ENCODE assay signal across 20 cellular contexts in the genomic region with DNA sequence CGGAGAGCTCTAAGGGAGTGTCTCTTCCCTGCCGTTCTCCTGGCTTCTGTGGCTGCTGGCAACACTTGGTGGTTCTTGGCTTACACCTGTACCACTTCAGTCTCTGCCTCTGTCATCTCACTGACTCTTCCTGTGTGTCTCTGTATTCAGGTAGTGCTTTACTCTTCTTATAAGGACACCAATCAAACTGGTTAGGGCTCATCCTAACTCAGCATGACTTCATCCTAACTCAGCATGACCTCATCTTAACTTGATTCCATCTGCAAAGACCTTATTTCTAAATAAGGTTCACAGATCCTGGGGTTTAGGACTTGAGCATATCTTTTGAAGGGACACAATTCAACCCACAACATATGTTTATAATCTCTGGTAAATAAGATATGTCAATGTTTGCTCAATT. TPM values are rescaled to one million over a fixed set of nuclear protein-coding genes. Genes with fewer than 3 reads are reported as not detected.
DNase-seq lines count a peak whose midpoint lies in the region; ATAC-seq and TF ChIP-seq lines count a peak whose summit lies in the region.
"Had no signal": no experiment of that assay in that cellular context is flagged by ENCODE, and none has a peak within 500 bp of the region (broad histone marks: within the 10 kb centered on the region; RNA-seq: fewer than 3 reads in every experiment).

No MANE protein-coding gene starts in this region.

- no peaks in the 10 kb centered on the region for H3K36me3 Mint-ChIP-seq in WTC11
- H3K36me3 Mint-ChIP-seq: CD4-positive, alpha-beta memory T cell had no signal

- no peaks in the 10 kb centered on the region for H3K9me3 Mint-ChIP-seq in WTC11
- H3K9me3 Mint-ChIP-seq: CD4-positive, alpha-beta memory T cell had no signal

- H3K27me3 ChIP-seq in H7 (ENCODE audit: control insufficient read depth, insufficient read depth, low read length) = no peaks in the 10 kb centered on the region
- H3K27me3 ChIP-seq: BLaER1 had no signal

- no peak overlapping the region for H3K27ac Mint-ChIP-seq in WTC11
- H3K27ac Mint-ChIP-seq: CD4-positive, alpha-beta memory T cell had no signal

- peak; percentile 85 for DNase-seq in DMS53 (lab: John Stamatoyannopoulos, UW)
- DNase-seq in H7 = peak; percentile 10
- DNase-seq in WTC11 (ENCODE audit: low spot score) = no peak
- peak; percentile 23 for DNase-seq in iPS DF 19.7 (ENCODE audit: low read depth, low spot score)
- DNase-seq in stimulated activated CD4-positive, alpha-beta T cell treated with anti-CD3 and anti-CD28 coated beads, Interleukin-2, amount 100 ng/mL, for 48 hours = no peak
- no peak for DNase-seq in NCI-H526 (lab: John Stamatoyannopoulos, UW)
- DNase-seq in activated CD8-positive, alpha-beta memory T cell treated with anti-CD3 and anti-CD28 coated beads for 24 hours = no peak
- DNase-seq in NCI-H2196 (lab: John Stamatoyannopoulos, UW; ENCODE audit: unreplicated experiment) = no peak
- DNase-seq: Calu3; CD4-positive, alpha-beta memory T cell; DMS79; HCEC 1CT; KG1; NCI-H1417 treated with DMSO at 0.1 percent for 48 hours; NCI-H2029; NCI-H2171 treated with DMSO at 0.1 percent for 48 hours; NCI-H446 treated with DMSO at 0.1 percent for 48 hours; Right ventricle myocardium superior; SW 1271 had no signal

- POLR2A ChIA-PET in WTC11 (lab: Charles Lee) = interaction anchor here (0.6 kb wide), 1 partner anchor 9 kb away, joined by 11 read pairs; no protein-coding TSS in a partner anchor

- peaks cover 6% of the 10 kb centered on the region for H3K4me1 Mint-ChIP-seq in WTC11
- H3K4me1 Mint-ChIP-seq: CD4-positive, alpha-beta memory T cell had no signal

- CTCF ChIA-PET in WTC11 (lab: Charles Lee) = no interaction called here

- H3K4me3 Mint-ChIP-seq in WTC11 = no peak overlapping the region
- H3K4me3 Mint-ChIP-seq: CD4-positive, alpha-beta memory T cell had no signal

- no peaks in the 10 kb centered on the region for H3K27me3 Mint-ChIP-seq in WTC11 (ENCODE audit: low read depth)

- H3K36me3 ChIP-seq in H7 (replicated peaks; ENCODE audit: control insufficient read depth, insufficient read depth, low read length) = no peaks in the 10 kb centered on the region
- H3K36me3 ChIP-seq: BLaER1 had no signal

- no peak for TF ChIP-seq CTCF in WTC11 (IDR thresholded peaks at IDR 0.05)

- peak; percentile 66 for ATAC-seq in WTC11

- H3K4me3 ChIP-seq in H7 (ENCODE audit: insufficient read depth, low read depth, low read length) = no peak overlapping the region
- H3K4me3 ChIP-seq: BLaER1 had no signal

TF ChIP-seq in WTC11, 78 proteins besides CTCF, POLR2A, EP300 and RAD21:
- TF ChIP-seq NFATC4 (CRISPR knock-in tag; IDR thresholded peaks at IDR 0.05) (no peak), NFYB (CRISPR knock-in tag; conservative IDR thresholded peaks at IDR 0.05; ENCODE audit: low read depth) (no peak), CREB1 (CRISPR knock-in tag; IDR thresholded peaks at IDR 0.05) (no peak), ESRRA (CRISPR knock-in tag; IDR thresholded peaks at IDR 0.05; ENCODE audit: borderline replicate concordance) (no peak), HMGA2 (CRISPR knock-in tag; IDR thresholded peaks at IDR 0.05) (no peak), MXD4 (CRISPR knock-in tag; IDR thresholded peaks at IDR 0.05; ENCODE audit: borderline replicate concordance) (no peak), OVOL2 (CRISPR knock-in tag; IDR thresholded peaks at IDR 0.05; ENCODE audit: borderline replicate concordance) (no peak), ATF1 (CRISPR knock-in tag; IDR thresholded peaks at IDR 0.05) (no peak), KAT7 (CRISPR knock-in tag; IDR thresholded peaks at IDR 0.05; ENCODE audit: borderline replicate concordance) (no peak), SP1 (CRISPR knock-in tag; conservative IDR thresholded peaks at IDR 0.05) (no peak)
- TF ChIP-seq, protein P1, sequence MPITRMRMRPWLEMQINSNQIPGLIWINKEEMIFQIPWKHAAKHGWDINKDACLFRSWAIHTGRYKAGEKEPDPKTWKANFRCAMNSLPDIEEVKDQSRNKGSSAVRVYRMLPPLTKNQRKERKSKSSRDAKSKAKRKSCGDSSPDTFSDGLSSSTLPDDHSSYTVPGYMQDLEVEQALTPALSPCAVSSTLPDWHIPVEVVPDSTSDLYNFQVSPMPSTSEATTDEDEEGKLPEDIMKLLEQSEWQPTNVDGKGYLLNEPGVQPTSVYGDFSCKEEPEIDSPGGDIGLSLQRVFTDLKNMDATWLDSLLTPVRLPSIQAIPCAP (CRISPR knock-in tag; IDR thresholded peaks at IDR 0.05) = no peak
- TF ChIP-seq, protein P2, sequence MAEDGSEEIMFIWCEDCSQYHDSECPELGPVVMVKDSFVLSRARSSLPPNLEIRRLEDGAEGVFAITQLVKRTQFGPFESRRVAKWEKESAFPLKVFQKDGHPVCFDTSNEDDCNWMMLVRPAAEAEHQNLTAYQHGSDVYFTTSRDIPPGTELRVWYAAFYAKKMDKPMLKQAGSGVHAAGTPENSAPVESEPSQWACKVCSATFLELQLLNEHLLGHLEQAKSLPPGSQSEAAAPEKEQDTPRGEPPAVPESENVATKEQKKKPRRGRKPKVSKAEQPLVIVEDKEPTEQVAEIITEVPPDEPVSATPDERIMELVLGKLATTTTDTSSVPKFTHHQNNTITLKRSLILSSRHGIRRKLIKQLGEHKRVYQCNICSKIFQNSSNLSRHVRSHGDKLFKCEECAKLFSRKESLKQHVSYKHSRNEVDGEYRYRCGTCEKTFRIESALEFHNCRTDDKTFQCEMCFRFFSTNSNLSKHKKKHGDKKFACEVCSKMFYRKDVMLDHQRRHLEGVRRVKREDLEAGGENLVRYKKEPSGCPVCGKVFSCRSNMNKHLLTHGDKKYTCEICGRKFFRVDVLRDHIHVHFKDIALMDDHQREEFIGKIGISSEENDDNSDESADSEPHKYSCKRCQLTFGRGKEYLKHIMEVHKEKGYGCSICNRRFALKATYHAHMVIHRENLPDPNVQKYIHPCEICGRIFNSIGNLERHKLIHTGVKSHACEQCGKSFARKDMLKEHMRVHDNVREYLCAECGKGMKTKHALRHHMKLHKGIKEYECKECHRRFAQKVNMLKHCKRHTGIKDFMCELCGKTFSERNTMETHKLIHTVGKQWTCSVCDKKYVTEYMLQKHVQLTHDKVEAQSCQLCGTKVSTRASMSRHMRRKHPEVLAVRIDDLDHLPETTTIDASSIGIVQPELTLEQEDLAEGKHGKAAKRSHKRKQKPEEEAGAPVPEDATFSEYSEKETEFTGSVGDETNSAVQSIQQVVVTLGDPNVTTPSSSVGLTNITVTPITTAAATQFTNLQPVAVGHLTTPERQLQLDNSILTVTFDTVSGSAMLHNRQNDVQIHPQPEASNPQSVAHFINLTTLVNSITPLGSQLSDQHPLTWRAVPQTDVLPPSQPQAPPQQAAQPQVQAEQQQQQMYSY (CRISPR knock-in tag; IDR thresholded peaks at IDR 0.05) = no peak
TF ChIP-seq in WTC11: peak in this region for 0.

RNA-seq across cellular contexts. Expression of a gene that starts 51.6 kb away (rescaled TPM):
- 9.4 and 9.7 TPM in 2 replicates for total RNA-seq in H7 (2014; rRNA removed; shearing (Covaris generic))
- 29.3 to 33.4 TPM (median 30.1 TPM) in 3 replicates for total RNA-seq in WTC11 (2021)

Comparison
In these comparisons a context has a peak if more than half of its experiments do, and no peak if none do; other contexts are left out.
1. DNase-seq: peak in DMS53 (single experiment), H7 (single experiment) and iPS DF 19.7 (single experiment); none in WTC11 (single experiment), stimulated activated CD4-positive, alpha-beta T cell treated with anti-CD3 and anti-CD28 coated beads, Interleukin-2, amount 100 ng/mL, for 48 hours (0 of 2), NCI-H526 (0 of 2), activated CD8-positive, alpha-beta memory T cell treated with anti-CD3 and anti-CD28 coated beads for 24 hours (single experiment) and NCI-H2196 (single experiment).